1 cellular context compared by ENCODE assay signal in the genomic region with DNA sequence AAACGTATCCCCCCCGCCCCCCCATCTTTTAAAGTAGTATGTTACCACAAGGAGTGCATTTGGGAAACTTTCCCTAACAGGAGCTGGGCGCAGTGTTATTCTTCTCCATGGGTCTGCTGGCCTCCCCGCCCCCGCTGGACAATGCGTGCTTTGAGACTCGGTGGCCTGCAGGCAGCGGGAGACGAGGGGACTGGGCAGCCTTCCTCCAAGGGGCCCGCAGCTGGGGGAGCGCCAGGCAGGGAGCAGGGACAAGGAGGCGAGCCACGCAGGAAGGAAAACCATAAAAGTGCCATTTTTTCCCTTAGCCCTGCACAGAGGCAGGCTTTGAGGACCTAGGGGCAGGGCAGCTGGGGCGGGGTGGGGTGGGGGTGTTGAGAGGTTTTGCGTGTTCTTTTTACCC.
TF ChIP-seq lines count a peak whose summit lies in the region.

No MANE protein-coding gene starts in this region.

TF ChIP-seq in GM23338, 12 proteins besides CTCF, POLR2A, EP300 and RAD21 (continued from another document):
- TF ChIP-seq, protein P1, sequence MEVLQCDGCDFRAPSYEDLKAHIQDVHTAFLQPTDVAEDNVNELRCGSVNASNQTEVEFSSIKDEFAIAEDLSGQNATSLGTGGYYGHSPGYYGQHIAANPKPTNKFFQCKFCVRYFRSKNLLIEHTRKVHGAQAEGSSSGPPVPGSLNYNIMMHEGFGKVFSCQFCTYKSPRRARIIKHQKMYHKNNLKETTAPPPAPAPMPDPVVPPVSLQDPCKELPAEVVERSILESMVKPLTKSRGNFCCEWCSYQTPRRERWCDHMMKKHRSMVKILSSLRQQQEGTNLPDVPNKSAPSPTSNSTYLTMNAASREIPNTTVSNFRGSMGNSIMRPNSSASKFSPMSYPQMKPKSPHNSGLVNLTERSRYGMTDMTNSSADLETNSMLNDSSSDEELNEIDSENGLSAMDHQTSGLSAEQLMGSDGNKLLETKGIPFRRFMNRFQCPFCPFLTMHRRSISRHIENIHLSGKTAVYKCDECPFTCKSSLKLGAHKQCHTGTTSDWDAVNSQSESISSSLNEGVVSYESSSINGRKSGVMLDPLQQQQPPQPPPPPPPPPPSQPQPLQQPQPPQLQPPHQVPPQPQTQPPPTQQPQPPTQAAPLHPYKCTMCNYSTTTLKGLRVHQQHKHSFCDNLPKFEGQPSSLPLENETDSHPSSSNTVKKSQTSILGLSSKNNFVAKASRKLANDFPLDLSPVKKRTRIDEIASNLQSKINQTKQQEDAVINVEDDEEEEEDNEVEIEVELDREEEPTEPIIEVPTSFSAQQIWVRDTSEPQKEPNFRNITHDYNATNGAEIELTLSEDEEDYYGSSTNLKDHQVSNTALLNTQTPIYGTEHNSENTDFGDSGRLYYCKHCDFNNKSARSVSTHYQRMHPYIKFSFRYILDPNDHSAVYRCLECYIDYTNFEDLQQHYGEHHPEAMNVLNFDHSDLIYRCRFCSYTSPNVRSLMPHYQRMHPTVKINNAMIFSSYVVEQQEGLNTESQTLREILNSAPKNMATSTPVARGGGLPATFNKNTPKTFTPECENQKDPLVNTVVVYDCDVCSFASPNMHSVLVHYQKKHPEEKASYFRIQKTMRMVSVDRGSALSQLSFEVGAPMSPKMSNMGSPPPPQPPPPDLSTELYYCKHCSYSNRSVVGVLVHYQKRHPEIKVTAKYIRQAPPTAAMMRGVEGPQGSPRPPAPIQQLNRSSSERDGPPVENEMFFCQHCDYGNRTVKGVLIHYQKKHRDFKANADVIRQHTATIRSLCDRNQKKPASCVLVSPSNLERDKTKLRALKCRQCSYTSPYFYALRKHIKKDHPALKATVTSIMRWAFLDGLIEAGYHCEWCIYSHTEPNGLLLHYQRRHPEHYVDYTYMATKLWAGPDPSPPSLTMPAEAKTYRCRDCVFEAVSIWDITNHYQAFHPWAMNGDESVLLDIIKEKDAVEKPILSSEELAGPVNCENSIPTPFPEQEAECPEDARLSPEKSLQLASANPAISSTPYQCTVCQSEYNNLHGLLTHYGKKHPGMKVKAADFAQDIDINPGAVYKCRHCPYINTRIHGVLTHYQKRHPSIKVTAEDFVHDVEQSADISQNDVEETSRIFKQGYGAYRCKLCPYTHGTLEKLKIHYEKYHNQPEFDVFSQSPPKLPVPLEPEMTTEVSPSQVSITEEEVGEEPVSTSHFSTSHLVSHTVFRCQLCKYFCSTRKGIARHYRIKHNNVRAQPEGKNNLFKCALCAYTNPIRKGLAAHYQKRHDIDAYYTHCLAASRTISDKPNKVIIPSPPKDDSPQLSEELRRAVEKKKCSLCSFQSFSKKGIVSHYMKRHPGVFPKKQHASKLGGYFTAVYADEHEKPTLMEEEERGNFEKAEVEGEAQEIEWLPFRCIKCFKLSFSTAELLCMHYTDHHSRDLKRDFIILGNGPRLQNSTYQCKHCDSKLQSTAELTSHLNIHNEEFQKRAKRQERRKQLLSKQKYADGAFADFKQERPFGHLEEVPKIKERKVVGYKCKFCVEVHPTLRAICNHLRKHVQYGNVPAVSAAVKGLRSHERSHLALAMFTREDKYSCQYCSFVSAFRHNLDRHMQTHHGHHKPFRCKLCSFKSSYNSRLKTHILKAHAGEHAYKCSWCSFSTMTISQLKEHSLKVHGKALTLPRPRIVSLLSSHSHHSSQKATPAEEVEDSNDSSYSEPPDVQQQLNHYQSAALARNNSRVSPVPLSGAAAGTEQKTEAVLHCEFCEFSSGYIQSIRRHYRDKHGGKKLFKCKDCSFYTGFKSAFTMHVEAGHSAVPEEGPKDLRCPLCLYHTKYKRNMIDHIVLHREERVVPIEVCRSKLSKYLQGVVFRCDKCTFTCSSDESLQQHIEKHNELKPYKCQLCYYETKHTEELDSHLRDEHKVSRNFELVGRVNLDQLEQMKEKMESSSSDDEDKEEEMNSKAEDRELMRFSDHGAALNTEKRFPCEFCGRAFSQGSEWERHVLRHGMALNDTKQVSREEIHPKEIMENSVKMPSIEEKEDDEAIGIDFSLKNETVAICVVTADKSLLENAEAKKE (CRISPR knock-in tag; IDR thresholded peaks at IDR 0.05), result no peak
